In the genomic region with DNA sequence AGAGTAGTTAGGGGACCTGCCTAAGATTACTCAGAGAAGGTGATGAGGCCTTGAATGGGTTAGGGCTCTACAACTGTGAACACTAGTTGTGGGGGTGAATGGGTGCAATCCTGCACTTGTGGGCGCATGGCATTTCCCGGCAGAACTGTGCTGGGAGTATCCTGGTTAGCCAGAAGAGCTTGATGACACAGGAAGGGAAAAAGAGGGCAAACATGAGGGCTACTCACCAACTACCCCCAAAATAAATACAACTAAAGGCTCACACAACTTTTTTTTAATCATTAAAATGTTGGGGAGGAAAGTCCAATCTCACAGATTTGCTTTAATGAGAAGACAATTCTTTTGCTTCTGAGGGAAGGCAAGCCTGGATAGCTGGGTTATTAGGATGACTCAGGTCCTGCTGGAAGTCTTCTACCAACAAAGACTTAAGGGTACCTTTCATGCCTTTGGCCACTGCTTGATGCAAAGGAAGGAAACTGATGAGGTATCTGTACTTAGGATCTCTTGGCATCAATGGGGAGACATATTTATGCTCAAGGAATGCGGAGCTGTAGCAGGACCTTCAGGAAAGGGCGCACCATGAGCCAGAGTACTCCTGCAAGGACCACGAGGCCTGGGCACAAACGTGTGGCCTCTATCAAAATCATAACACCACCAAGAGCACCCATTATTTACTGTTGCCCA, we compare ENCODE assay signal across 20 cellular contexts. TPM values are rescaled to one million over a fixed set of nuclear protein-coding genes. Genes with fewer than 3 reads are reported as not detected.
A peak's percentile ranks its signal among the peaks of the same experiment; 100 is the strongest.
DNase-seq lines count a peak whose midpoint lies in the region; ATAC-seq and TF ChIP-seq lines count a peak whose summit lies in the region.
"Had no signal": no experiment of that assay in that cellular context is flagged by ENCODE, and none has a peak within 500 bp of the region (broad histone marks: within the 10 kb centered on the region; RNA-seq: fewer than 3 reads in every experiment).

No MANE protein-coding gene starts in this region.

- no peak overlapping the region for H3K4me3 Mint-ChIP-seq in activated T-cell treated with anti-CD3 and anti-CD28 coated beads, Interleukin-2, amount 50 U/mL, for 72 hours
- H3K4me3 Mint-ChIP-seq in activated T-cell treated with anti-CD3 and anti-CD28 coated beads, Interleukin-2, amount 50 U/mL, for 4 hours: no peak overlapping the region
- peak overlapping the region; percentile 5; the same call in 1 of the 2 replicates for H3K4me3 Mint-ChIP-seq in WTC11

- peak in 1 of 2 donors; percentile 25 for TF ChIP-seq RAD21 in liver (IDR thresholded peaks at IDR 0.05)

- peak overlapping the region in 1 of 2 donors; percentile 16 for H3K9ac ChIP-seq in liver (ENCODE audit: low read depth in 1 of 2, low read length in 2 of 2)
- H3K9ac ChIP-seq: GM23248 had no signal

- CTCF ChIA-PET in WTC11 (lab: Charles Lee): interaction anchor here (0.9 kb wide), 1 partner anchor 163 kb away, joined by 3 read pairs; no protein-coding TSS in a partner anchor

- 35% methylated on average over 6 of the region's 6 CpGs for WGBS in liver
- no CpG with 5 or more reads among the region's 6 CpGs for WGBS in gastroesophageal sphincter (ENCODE audit: low coverage in 1 of 2), 2 donors

- no peaks in the 10 kb centered on the region for H3K9me3 ChIP-seq in liver (ENCODE audit: control insufficient read depth in 4 of 4, low read length in 3 of 4)
- no peaks in the 10 kb centered on the region for H3K9me3 ChIP-seq in gastroesophageal sphincter

- H3K36me3 ChIP-seq in liver (ENCODE audit: control insufficient read depth in 4 of 4, insufficient read depth in 3 of 4, low read depth in 1 of 4, low read length in 3 of 4): no peaks in the 10 kb centered on the region
- no peaks in the 10 kb centered on the region for H3K36me3 ChIP-seq in gastroesophageal sphincter

- H3K4me3 ChIP-seq in liver (ENCODE audit: low read depth in 1 of 3, low read length in 3 of 3) (peak overlapping the region in 2 of 3 donors; percentile 85 to 92), gastroesophageal sphincter (no peak overlapping the region)
- H3K4me3 ChIP-seq: GM23248 had no signal

- H3K27me3 ChIP-seq in liver (ENCODE audit: control insufficient read depth in 4 of 4, insufficient read depth in 4 of 4, low read length in 3 of 4) (no peaks in the 10 kb centered on the region), gastroesophageal sphincter (no peaks in the 10 kb centered on the region)

- no peak for TF ChIP-seq EP300 in gastroesophageal sphincter (IDR thresholded peaks at IDR 0.05)

- peak overlapping the region; percentile 37 for H3K27ac Mint-ChIP-seq in activated T-cell treated with anti-CD3 and anti-CD28 coated beads, Interleukin-2, amount 50 U/mL, for 72 hours
- H3K27ac Mint-ChIP-seq in WTC11: no peak overlapping the region

- H3K4me1 Mint-ChIP-seq in activated T-cell treated with anti-CD3 and anti-CD28 coated beads, Interleukin-2, amount 50 U/mL, for 72 hours (ENCODE audit: low read depth): peaks cover 7% of the 10 kb centered on the region
- H3K4me1 Mint-ChIP-seq in activated T-cell treated with anti-CD3 and anti-CD28 coated beads, Interleukin-2, amount 50 U/mL, for 4 hours (ENCODE audit: low read depth): peaks cover 10% of the 10 kb centered on the region
- H3K4me1 Mint-ChIP-seq in WTC11: no peaks in the 10 kb centered on the region

- H3K4me1 ChIP-seq in liver (ENCODE audit: control insufficient read depth in 4 of 4, insufficient read depth in 4 of 4, low read length in 3 of 4) (peaks cover 0 to 16% (median 9%) of the 10 kb centered on the region in 4 donors), gastroesophageal sphincter (peaks cover 0 to 23% (median 0%) of the 10 kb centered on the region in 3 donors)

- peaks cover 6% of the 10 kb centered on the region for H3K27me3 Mint-ChIP-seq in activated T-cell treated with anti-CD3 and anti-CD28 coated beads, Interleukin-2, amount 50 U/mL, for 72 hours (ENCODE audit: low read depth)
- no peaks in the 10 kb centered on the region for H3K27me3 Mint-ChIP-seq in activated T-cell treated with anti-CD3 and anti-CD28 coated beads, Interleukin-2, amount 50 U/mL, for 4 hours (ENCODE audit: low read depth)
- H3K27me3 Mint-ChIP-seq in WTC11 (ENCODE audit: low read depth): no peaks in the 10 kb centered on the region

- no peak for TF ChIP-seq POLR2A in gastroesophageal sphincter (IDR thresholded peaks at IDR 0.05)

- no peak for TF ChIP-seq CTCF in WTC11 (IDR thresholded peaks at IDR 0.05)
- no peak for TF ChIP-seq CTCF in liver (IDR thresholded peaks at IDR 0.05; ENCODE audit: low read depth, low read length, missing input control)
- no peak for TF ChIP-seq CTCF in gastroesophageal sphincter (IDR thresholded peaks at IDR 0.05)

- ATAC-seq in activated T-cell treated with anti-CD3 and anti-CD28 coated beads, Interleukin-2, amount 50 U/mL, for 72 hours (replicated peaks in 1 of 2): no peak
- ATAC-seq in activated T-cell treated with anti-CD3 and anti-CD28 coated beads, Interleukin-2, amount 50 U/mL, for 4 hours: no peak
- ATAC-seq in WTC11: no peak
- ATAC-seq in HG03442 (IDR thresholded peaks at IDR 0.05; ENCODE audit: unreplicated experiment): no peak
- no peak for ATAC-seq in GM21786 (IDR thresholded peaks at IDR 0.05; ENCODE audit: unreplicated experiment)
- no peak for ATAC-seq in gastroesophageal sphincter
- ATAC-seq: HCT116, Panc1, SK-N-SH treated with all-trans-retinoic acid at 6 μM for 48 hours had no signal

- POLR2A ChIA-PET in WTC11 (lab: Charles Lee): no interaction called here

- H3K9me3 Mint-ChIP-seq in activated T-cell treated with anti-CD3 and anti-CD28 coated beads, Interleukin-2, amount 50 U/mL, for 72 hours: no peaks in the 10 kb centered on the region
- H3K9me3 Mint-ChIP-seq in activated T-cell treated with anti-CD3 and anti-CD28 coated beads, Interleukin-2, amount 50 U/mL, for 4 hours: no peaks in the 10 kb centered on the region
- no peaks in the 10 kb centered on the region for H3K9me3 Mint-ChIP-seq in WTC11

- H3K27ac ChIP-seq in liver (ENCODE audit: low read depth in 1 of 2, low read length in 2 of 2) (peak overlapping the region; percentile 75 to 86), gastroesophageal sphincter (no peak overlapping the region)
- H3K27ac ChIP-seq: 22Rv1, GM23248 had no signal

- H3K36me3 Mint-ChIP-seq in activated T-cell treated with anti-CD3 and anti-CD28 coated beads, Interleukin-2, amount 50 U/mL, for 72 hours (ENCODE audit: insufficient read depth in 2 of 2): peaks cover 0 to 4% of the 10 kb centered on the region in 2 donors
- H3K36me3 Mint-ChIP-seq in activated T-cell treated with anti-CD3 and anti-CD28 coated beads, Interleukin-2, amount 50 U/mL, for 4 hours (ENCODE audit: insufficient read depth): no peaks in the 10 kb centered on the region
- H3K36me3 Mint-ChIP-seq in WTC11: no peaks in the 10 kb centered on the region

- no peak for DNase-seq in activated T-cell treated with anti-CD3 and anti-CD28 coated beads, Interleukin-2, amount 50 U/mL, for 72 hours
- DNase-seq in activated T-cell treated with anti-CD3 and anti-CD28 coated beads, Interleukin-2, amount 50 U/mL, for 4 hours: no peak
- DNase-seq in WTC11 (ENCODE audit: low spot score) (no peak), NCI-H1105 (lab: John Stamatoyannopoulos, UW) (no peak)
- DNase-seq: C1 segment of cervical spinal cord; COR-L47; GM23248; NCI-H1048; NCI-H226; NCI-H526 treated with DMSO at 0.1 percent for 48 hours; NK-92 treated with Interleukin-12 subunit alpha and Interleukin-12 subunit beta, amount 100 ng/mL, for 24 hours; SHP77 had no signal

TF ChIP-seq in WTC11, 78 proteins besides CTCF, POLR2A, EP300 and RAD21 (continues in another document):
- TF ChIP-seq ZNF232 (CRISPR knock-in tag; IDR thresholded peaks at IDR 0.05) (no peak), PRRX2 (CRISPR knock-in tag; IDR thresholded peaks at IDR 0.05) (no peak)
- TF ChIP-seq, protein P1, sequence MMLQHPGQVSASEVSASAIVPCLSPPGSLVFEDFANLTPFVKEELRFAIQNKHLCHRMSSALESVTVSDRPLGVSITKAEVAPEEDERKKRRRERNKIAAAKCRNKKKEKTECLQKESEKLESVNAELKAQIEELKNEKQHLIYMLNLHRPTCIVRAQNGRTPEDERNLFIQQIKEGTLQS (CRISPR knock-in tag; conservative IDR thresholded peaks at IDR 0.05): no peak
- TF ChIP-seq, protein P2, sequence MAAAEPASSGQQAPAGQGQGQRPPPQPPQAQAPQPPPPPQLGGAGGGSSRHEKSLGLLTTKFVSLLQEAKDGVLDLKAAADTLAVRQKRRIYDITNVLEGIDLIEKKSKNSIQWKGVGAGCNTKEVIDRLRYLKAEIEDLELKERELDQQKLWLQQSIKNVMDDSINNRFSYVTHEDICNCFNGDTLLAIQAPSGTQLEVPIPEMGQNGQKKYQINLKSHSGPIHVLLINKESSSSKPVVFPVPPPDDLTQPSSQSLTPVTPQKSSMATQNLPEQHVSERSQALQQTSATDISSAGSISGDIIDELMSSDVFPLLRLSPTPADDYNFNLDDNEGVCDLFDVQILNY (CRISPR knock-in tag; IDR thresholded peaks at IDR 0.05): no peak

TF ChIP-seq in liver, 16 proteins besides CTCF, POLR2A, EP300 and RAD21 (continues in another document):
- TF ChIP-seq, protein P3, sequence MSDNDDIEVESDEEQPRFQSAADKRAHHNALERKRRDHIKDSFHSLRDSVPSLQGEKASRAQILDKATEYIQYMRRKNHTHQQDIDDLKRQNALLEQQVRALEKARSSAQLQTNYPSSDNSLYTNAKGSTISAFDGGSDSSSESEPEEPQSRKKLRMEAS (IDR thresholded peaks at IDR 0.05): peak; percentile 50
- TF ChIP-seq TAF1 (conservative IDR thresholded peaks at IDR 0.05): no peak
- TF ChIP-seq, protein P1 (IDR thresholded peaks at IDR 0.05): no peak
- TF ChIP-seq FOXA2 (IDR thresholded peaks at IDR 0.05): peak; percentile 44
- peak; percentile 58 to 77 for TF ChIP-seq RXRA (IDR thresholded peaks at IDR 0.05)
- peak; percentile 41 for TF ChIP-seq FOXA1 (IDR thresholded peaks at IDR 0.05)
- peak; percentile 72 to 82 for TF ChIP-seq HNF4A (conservative IDR thresholded peaks at IDR 0.05)

RNA-seq across cellular contexts. Expression of a gene that starts 2.6 kb away (rescaled TPM):
- 10 to 100 TPM; 27.2 to 30.3 TPM for total RNA-seq in activated T-cell treated with anti-CD3 and anti-CD28 coated beads, Interleukin-2, amount 50 U/mL, for 72 hours
- 10 to 100 TPM; 14.1 to 17.5 (median 14.8) TPM for total RNA-seq in activated T-cell treated with anti-CD3 and anti-CD28 coated beads, Interleukin-2, amount 50 U/mL, for 4 hours
- total RNA-seq in WTC11 (2021) (23.8 to 25.2 TPM (median 24.9 TPM) in 3 replicates), liver (10 to 100 TPM; 29.9 to 82.3 TPM), gastroesophageal sphincter (10 to 100 TPM in 3 of 4 donors, 1 to 10 TPM in 1; 3.9 to 15.1 (median 13.2) TPM)
- polyA plus RNA-seq in liver: 10 to 100 TPM; 28.9 to 53.9 TPM

Comparison
In these comparisons a context has a peak if more than half of its experiments do, and no peak if none do; other contexts are left out.
1. H3K27ac ChIP-seq: peak in liver (2 of 2); none in gastroesophageal sphincter (0 of 4).
2. H3K4me3 ChIP-seq: peak in liver (2 of 3); none in gastroesophageal sphincter (0 of 2).